15 cellular contexts compared by ENCODE assay signal in the genomic region with DNA sequence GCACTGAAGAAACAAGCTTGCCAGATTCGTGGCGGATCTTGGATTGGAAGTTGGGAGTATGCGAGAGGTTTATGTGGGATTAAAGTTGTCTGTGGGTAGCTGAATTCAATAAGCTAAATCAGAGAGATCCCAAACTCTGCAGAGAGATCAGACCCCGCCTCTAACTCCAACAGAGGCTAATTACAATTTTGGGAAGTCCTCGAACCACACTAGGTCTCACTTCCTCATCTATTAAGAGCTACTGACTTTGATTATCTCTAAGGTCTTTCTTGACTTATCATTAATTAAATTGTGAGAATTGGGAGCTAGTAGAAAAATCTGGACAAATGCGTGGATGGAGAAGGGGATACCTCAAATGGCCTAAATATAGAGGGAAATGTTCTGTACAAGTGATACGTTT. TPM values are rescaled to one million over a fixed set of nuclear protein-coding genes. Genes with fewer than 3 reads are reported as not detected.
"Had no signal": no experiment of that assay in that cellular context is flagged by ENCODE, and none has a peak within 500 bp of the region (broad histone marks: within the 10 kb centered on the region; RNA-seq: fewer than 3 reads in every experiment).

No MANE protein-coding gene starts in this region.

- H3K4me1 ChIP-seq: parathyroid adenoma had no signal

- ATAC-seq: activated CD8-positive, alpha-beta T cell treated with anti-CD3 and anti-CD28 coated beads for 36 hours; gastrocnemius medialis; mucosa of descending colon; naive thymus-derived CD8-positive, alpha-beta T cell had no signal

- H3K9me3 ChIP-seq: gastrocnemius medialis, mucosa of descending colon, neutrophil, thyroid gland had no signal

- H3K79me2 ChIP-seq: parathyroid adenoma had no signal

- H3K9ac ChIP-seq: parathyroid adenoma had no signal

- H3K27me3 ChIP-seq: gastrocnemius medialis, thyroid gland had no signal

- H3K36me3 ChIP-seq: gastrocnemius medialis, neutrophil, thyroid gland had no signal

- H3K36me3 Mint-ChIP-seq: activated naive CD4-positive, alpha-beta T cell treated with anti-CD3 and anti-CD28 coated beads, Interleukin-2, amount 50 U/mL, for 24 hours; naive thymus-derived CD8-positive, alpha-beta T cell; stimulated activated naive B cell treated with anti-CD40 and anti-IgM and Interleukin-4, amounts not matched to agents 10 μg/mL and 1 μg/mL and 100 μg/mL, for 72 hours; WTC11 had no signal

- H3K27ac Mint-ChIP-seq: activated CD8-positive, alpha-beta T cell treated with anti-CD3 and anti-CD28 coated beads for 36 hours; activated naive CD4-positive, alpha-beta T cell treated with anti-CD3 and anti-CD28 coated beads, Interleukin-2, amount 50 U/mL, for 24 hours; endodermal cell; naive thymus-derived CD8-positive, alpha-beta T cell; stimulated activated naive B cell treated with anti-CD40 and anti-IgM and Interleukin-4, amounts not matched to agents 10 μg/mL and 1 μg/mL and 100 μg/mL, for 72 hours; WTC11 had no signal

- H3K4me3 ChIP-seq: dorsolateral prefrontal cortex, gastrocnemius medialis, mucosa of descending colon, thyroid gland had no signal

- H2AFZ ChIP-seq: parathyroid adenoma had no signal

- H3K27ac ChIP-seq: dorsolateral prefrontal cortex, gastrocnemius medialis, neutrophil, parathyroid adenoma, thyroid gland had no signal

- H3K9me3 Mint-ChIP-seq: activated CD8-positive, alpha-beta T cell treated with anti-CD3 and anti-CD28 coated beads for 36 hours; stimulated activated naive B cell treated with anti-CD40 and anti-IgM and Interleukin-4, amounts not matched to agents 10 μg/mL and 1 μg/mL and 100 μg/mL, for 72 hours; WTC11 had no signal

- DNase-seq: activated CD4-positive, alpha-beta T cell treated with anti-CD3 and anti-CD28 coated beads for 48 hours; activated CD8-positive, alpha-beta T cell treated with anti-CD3 and anti-CD28 coated beads for 36 hours; activated effector memory CD4-positive, alpha-beta T cell treated with anti-CD3 and anti-CD28 coated beads, Interleukin-2, amount 50 U/mL, for 16 hours; activated T-cell treated with anti-CD3 and anti-CD28 coated beads, Interleukin-2, amount 50 U/mL, for 48 hours; dorsolateral prefrontal cortex; gastrocnemius medialis; mucosa of descending colon; naive thymus-derived CD8-positive, alpha-beta T cell; stimulated activated naive B cell treated with anti-CD40 and anti-IgM and Interleukin-4, amounts not matched to agents 10 μg/mL and 1 μg/mL and 100 μg/mL, for 72 hours had no signal

RNA-seq across cellular contexts. Expression of gene NTF3, which starts 9.1 kb away (rescaled TPM):
- total RNA-seq: activated CD8-positive, alpha-beta T cell treated with anti-CD3 and anti-CD28 coated beads for 36 hours; naive thymus-derived CD8-positive, alpha-beta T cell; thyroid gland had no signal
